In the genomic region with DNA sequence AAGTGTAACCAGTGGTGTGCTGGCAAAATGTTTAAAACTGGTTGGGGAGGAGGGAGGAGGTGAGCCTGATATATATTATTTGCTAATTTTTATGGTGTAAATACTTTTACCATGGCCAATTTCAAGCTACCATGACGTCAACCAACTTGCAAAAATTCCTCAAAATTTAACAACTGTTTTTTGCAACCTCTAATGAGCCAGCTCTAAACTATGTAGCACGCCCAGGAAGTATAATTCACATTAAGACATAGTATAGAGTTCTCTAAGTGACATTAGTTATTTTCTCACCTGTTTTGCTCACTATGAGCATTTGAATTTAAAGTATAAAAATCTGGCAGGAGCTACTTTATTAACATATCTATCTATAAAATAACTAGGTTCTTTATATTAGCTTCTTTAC, we compare ENCODE assay signal across 18 cellular contexts. TPM values are rescaled to one million over a fixed set of nuclear protein-coding genes. Genes with fewer than 3 reads are reported as not detected.
DNase-seq lines count a peak whose midpoint lies in the region; FAIRE-seq and TF ChIP-seq lines count a peak whose summit lies in the region.
"Had no signal": no experiment of that assay in that cellular context is flagged by ENCODE, and none has a peak within 500 bp of the region (broad histone marks: within the 10 kb centered on the region; RNA-seq: fewer than 3 reads in every experiment).

No MANE protein-coding gene starts in this region.

- no peaks in the 10 kb centered on the region for H3K9me3 ChIP-seq in keratinocyte (ENCODE audit: control insufficient read depth, low read depth, low read length)
- H3K9me3 ChIP-seq: adrenal gland, ovary had no signal

- H3K27me3 ChIP-seq in bronchial epithelial cell (ENCODE audit: control insufficient read depth, insufficient read depth, low read length) (no peaks in the 10 kb centered on the region), keratinocyte (ENCODE audit: control insufficient read depth, extremely low read depth, insufficient read depth, low read length) (no peaks in the 10 kb centered on the region)
- H3K27me3 ChIP-seq: adrenal gland, ovary had no signal

- H3K9me1 ChIP-seq in keratinocyte (ENCODE audit: control insufficient read depth, extremely low read depth, insufficient read depth, low read length), result no peaks in the 10 kb centered on the region

- H4K20me1 ChIP-seq in keratinocyte (ENCODE audit: control insufficient read depth, extremely low read depth, insufficient read depth, low read length), result no peaks in the 10 kb centered on the region

- H2AFZ ChIP-seq in keratinocyte (ENCODE audit: control insufficient read depth, low read length), result no peak overlapping the region

- H3K27ac ChIP-seq in keratinocyte (ENCODE audit: control insufficient read depth, insufficient read depth, low read length), result peak overlapping the region; percentile 54
- H3K27ac ChIP-seq: adrenal gland, ovary had no signal

- dilution Hi-C loops in keratinocyte (cut with MboI; ENCODE audit: extremely low pct_ligation_motif_present, low sequenced_read_pairs), result no loop called here

- H3K9ac ChIP-seq in keratinocyte (ENCODE audit: control insufficient read depth, extremely low read depth, insufficient read depth, low read length), result no peak overlapping the region

- H3K4me3 ChIP-seq in AG10803 (ENCODE audit: low read length) (no peak overlapping the region), bronchial epithelial cell (ENCODE audit: low read depth, low read length) (no peak overlapping the region), keratinocyte (ENCODE audit: control insufficient read depth in 2 of 3, extremely low read depth in 1 of 3, insufficient read depth in 2 of 3, low read depth in 1 of 3, low read length in 3 of 3) (peak overlapping the region in 1 of 3 experiments; percentile 2)
- H3K4me3 ChIP-seq: adrenal gland, ovary had no signal

- H3K4me2 ChIP-seq in keratinocyte (ENCODE audit: control insufficient read depth, extremely low read depth, insufficient read depth, low read depth, low read length), result peak overlapping the region; percentile 63

- peak; percentile 30 for DNase-seq in AG10803 (ENCODE audit: low read depth)
- peak; percentile 35 for DNase-seq in NCI-H226
- DNase-seq in bronchial epithelial cell (ENCODE audit: low read depth), result peak; percentile 65
- DNase-seq in keratinocyte (ENCODE audit: low read depth, low spot score), result peak; percentile 15
- no peak for DNase-seq in dermis blood vessel endothelial cell
- DNase-seq in SK-N-DZ (ENCODE audit: low spot score), result no peak
- DNase-seq in RPMI8226, result no peak
- no peak for DNase-seq in NCI-H2196 treated with DMSO at 0.1 percent for 48 hours (lab: John Stamatoyannopoulos, UW; ENCODE audit: unreplicated experiment)
- DNase-seq: ACHN; activated CD4-positive, alpha-beta memory T cell treated with anti-CD3 and anti-CD28 coated beads for 36 hours; activated gamma-delta T cell treated with Interleukin-2 at 50 U/mL for 16 hours; adrenal gland; KG1; left colon; naive thymus-derived CD8-positive, alpha-beta T cell; NCI-H1930; T-helper 17 cell had no signal

- no peaks in the 10 kb centered on the region for H3K79me2 ChIP-seq in keratinocyte (ENCODE audit: control insufficient read depth, insufficient read depth, low read length)

- FAIRE-seq in bronchial epithelial cell (lab: Jason Lieb, UNC), result no peak
- FAIRE-seq in keratinocyte (lab: Jason Lieb, UNC), result peak; percentile 51

- H3K36me3 ChIP-seq in bronchial epithelial cell (ENCODE audit: control insufficient read depth, insufficient read depth, low read length) (no peaks in the 10 kb centered on the region), keratinocyte (ENCODE audit: control insufficient read depth in 2 of 2, extremely low read depth in 1 of 2, insufficient read depth in 2 of 2, low read length in 2 of 2) (no peaks in the 10 kb centered on the region)
- H3K36me3 ChIP-seq: adrenal gland, ovary had no signal

- no peak for TF ChIP-seq CTCF in AG10803 (conservative IDR thresholded peaks at IDR 0.05; ENCODE audit: low read length)
- TF ChIP-seq CTCF in bronchial epithelial cell (IDR thresholded peaks at IDR 0.05; ENCODE audit: insufficient read depth, low read length, severe bottlenecking), result no peak
- TF ChIP-seq CTCF in keratinocyte (optimal IDR thresholded peaks at IDR 0.05 in 1 of 3, IDR thresholded peaks at IDR 0.05 in 1 of 3, conservative IDR thresholded peaks at IDR 0.05 in 1 of 3; ENCODE audit: extremely low read depth in 1 of 3, insufficient read depth in 2 of 3, low read length in 3 of 3), result no peak

- peaks cover 26% of the 10 kb centered on the region for H3K4me1 ChIP-seq in keratinocyte (ENCODE audit: control insufficient read depth, extremely low read depth, insufficient read depth, low read length)
- H3K4me1 ChIP-seq: adrenal gland had no signal

RNA-seq across cellular contexts. Expression of a gene that starts 41.5 kb away (rescaled TPM):
- total RNA-seq in bronchial epithelial cell, result 0.79 and 1.9 TPM in 2 replicates
- 3.6 to 6.8 TPM (median 4.0 TPM) in 3 replicates for polyA plus RNA-seq in keratinocyte
- polyA plus RNA-seq in keratinocyte (2011; ENCODE audit: low read depth), result 2.7 TPM
- 3.0 and 5.8 TPM in 2 replicates for polyA plus RNA-seq in keratinocyte (2011; cell fraction: cytosol; rRNA removed)
- polyA plus RNA-seq in keratinocyte (2011; cell fraction: nucleus; rRNA removed), result 5.1 and 6.5 TPM in 2 replicates
- polyA plus RNA-seq in keratinocyte (2012; ENCODE audit: low replicate concordance), result 1.9 and 3.5 TPM in 2 replicates
- polyA minus RNA-seq in keratinocyte, result 0.23 to 6.4 TPM (median 2.5 TPM) in 3 replicates
- polyA minus RNA-seq in keratinocyte (2011; cell fraction: cytosol; rRNA and poly(A)+ RNA removed), result 2.3 TPM
- polyA minus RNA-seq in keratinocyte (2011; cell fraction: nucleus; rRNA and poly(A)+ RNA removed), result 3.7 and 5.5 TPM in 2 replicates
- total RNA-seq in dermis blood vessel endothelial cell, result 1.9 and 2.6 TPM in 2 replicates
- polyA plus RNA-seq in SK-N-DZ (2014; cell fraction: cytosol; rRNA removed), result 16.0 and 20.2 TPM in 2 replicates
- 9.1 and 15.1 TPM in 2 replicates for polyA plus RNA-seq in SK-N-DZ (2014; cell fraction: nucleus; rRNA removed)

Comparison
In these comparisons a context has a peak if more than half of its experiments do, and no peak if none do; other contexts are left out.
1. DNase-seq: peak in AG10803 (single experiment), NCI-H226 (single experiment), bronchial epithelial cell (single experiment) and keratinocyte (single experiment); none in dermis blood vessel endothelial cell (single experiment), SK-N-DZ (single experiment), RPMI8226 (single experiment) and NCI-H2196 treated with DMSO at 0.1 percent for 48 hours (single experiment).